3 cellular contexts compared by ENCODE assay signal in genomic region chr1:39522221-39522620, GRCh38. TPM values are rescaled to one million over a fixed set of nuclear protein-coding genes. Genes with fewer than 3 reads are reported as not detected.
"Had no signal": no experiment of that assay in that cellular context is flagged by ENCODE, and none has a peak within 500 bp of the region (broad histone marks: within the 10 kb centered on the region; RNA-seq: fewer than 3 reads in every experiment).

No MANE protein-coding gene starts in this region.

RNA-seq across cellular contexts. Expression of gene BMP8A, which starts 30.8 kb away (rescaled TPM):
- total RNA-seq: activated CD4-positive, alpha-beta memory T cell treated with anti-CD3 and anti-CD28 coated beads, Interleukin-2, amount 10 ng/mL, durations not matched to agents 7 days and 5 days; activated CD4-positive, alpha-beta T cell treated with anti-CD3 and anti-CD28 coated beads, Interleukin-2, amount 10 ng/mL, durations not matched to agents 7 days and 5 days; activated CD8-positive, alpha-beta memory T cell treated with anti-CD3 and anti-CD28 coated beads, Interleukin-2, amount 10 ng/mL, durations not matched to agents 7 days and 5 days had no signal
